9 cellular contexts compared by ENCODE assay signal in genomic region chr20:1212607-1213396, GRCh38. TPM values are rescaled to one million over a fixed set of nuclear protein-coding genes. Genes with fewer than 3 reads are reported as not detected.
DNase-seq lines count a peak whose midpoint lies in the region; ATAC-seq and TF ChIP-seq lines count a peak whose summit lies in the region.
"Had no signal": no experiment of that assay in that cellular context is flagged by ENCODE, and none has a peak within 500 bp of the region (broad histone marks: within the 10 kb centered on the region; RNA-seq: fewer than 3 reads in every experiment).

No MANE protein-coding gene starts in this region.

- no peak overlapping the region for H3K27ac Mint-ChIP-seq in osteocyte (ENCODE audit: unreplicated experiment)
- H3K27ac Mint-ChIP-seq in type B pancreatic cell = no peak overlapping the region

- H3K27me3 ChIP-seq in SJCRH30 = peaks cover 16% of the 10 kb centered on the region; the same call in 1 of the 2 replicates

- DNase-seq in 8988T (peak; percentile 41), LHCN-M2 (ENCODE audit: low read depth) (peak; percentile 61), SJCRH30 (peak; percentile 63 to 80), germinal center (ENCODE audit: low spot score) (peak; percentile 54), osteocyte (ENCODE audit: extremely low spot score, unreplicated experiment) (no peak), type B pancreatic cell (ENCODE audit: extremely low spot score, unreplicated experiment) (no peak)
- DNase-seq in activated naive CD4-positive, alpha-beta T cell (lab: John Stamatoyannopoulos, UW) = peak; percentile 9 to 59 (median 35)

- peaks cover 66% of the 10 kb centered on the region for H3K27me3 Mint-ChIP-seq in osteocyte (ENCODE audit: unreplicated experiment)
- peaks cover 61% of the 10 kb centered on the region for H3K27me3 Mint-ChIP-seq in type B pancreatic cell

- TF ChIP-seq CTCF in osteocyte (IDR thresholded peaks at IDR 0.05) (peak; percentile 81), type B pancreatic cell (conservative IDR thresholded peaks at IDR 0.05) (peak; percentile 89)

- H3K9me3 ChIP-seq in SJCRH30 (replicated peaks) = no peaks in the 10 kb centered on the region

- H3K4me1 Mint-ChIP-seq in osteocyte (ENCODE audit: unreplicated experiment) = no peaks in the 10 kb centered on the region
- H3K4me1 Mint-ChIP-seq in type B pancreatic cell (ENCODE audit: unreplicated experiment) = peaks cover 5% of the 10 kb centered on the region

- H3K27ac ChIP-seq in SJCRH30 = no peak overlapping the region

- H3K9me3 Mint-ChIP-seq in osteocyte (ENCODE audit: unreplicated experiment) (no peaks in the 10 kb centered on the region), type B pancreatic cell (no peaks in the 10 kb centered on the region)

- H3K36me3 Mint-ChIP-seq in osteocyte (ENCODE audit: unreplicated experiment) (no peaks in the 10 kb centered on the region), type B pancreatic cell (no peaks in the 10 kb centered on the region)

- no peaks in the 10 kb centered on the region for H3K4me1 ChIP-seq in SJCRH30

- peak; percentile 56 for ATAC-seq in GM18502 (IDR thresholded peaks at IDR 0.05; ENCODE audit: poor library complexity, unreplicated experiment)

- H3K36me3 ChIP-seq in SJCRH30 = no peaks in the 10 kb centered on the region

- no peak overlapping the region for H3K4me3 ChIP-seq in SJCRH30

- H3K4me3 Mint-ChIP-seq in osteocyte (ENCODE audit: unreplicated experiment) (no peak overlapping the region), type B pancreatic cell (peak overlapping the region; percentile 20)

RNA-seq across cellular contexts. Expression of gene C20orf202, which starts 9.5 kb away (rescaled TPM):
- total RNA-seq in LHCN-M2 (2014; rRNA removed) (not detected in 2 replicates), osteocyte (not detected in 2 replicates), type B pancreatic cell (ENCODE audit: low replicate concordance) (0.24 and 0.33 TPM in 2 replicates)
- polyA plus RNA-seq in LHCN-M2 (2012) = not detected
- total RNA-seq in SJCRH30 (2014; rRNA removed; shearing (Covaris generic)) = not detected in 2 replicates

RNA-seq across cellular contexts. Expression of gene RAD21L1, which starts 13.0 kb away (rescaled TPM):
- total RNA-seq in LHCN-M2 (2014; rRNA removed) (0.19 and 0.29 TPM in 2 replicates), osteocyte (not detected in 2 replicates), type B pancreatic cell (ENCODE audit: low replicate concordance) (not detected in 2 replicates)
- polyA plus RNA-seq in LHCN-M2 (2012) = 0.07 TPM
- 0.28 TPM in 1 of 2 replicates, not detected in the other for total RNA-seq in SJCRH30 (2014; rRNA removed; shearing (Covaris generic))
- total RNA-seq: subcutaneous adipose tissue had no signal

RNA-seq across cellular contexts. Expression of gene TMEM74B, which starts 28.0 kb away (rescaled TPM):
- total RNA-seq in LHCN-M2 (2014; rRNA removed) (0.13 TPM in 1 of 2 replicates, not detected in the other), osteocyte (not detected in 2 replicates), type B pancreatic cell (ENCODE audit: low replicate concordance) (10.7 and 12.0 TPM in 2 replicates)
- 0.15 TPM for polyA plus RNA-seq in LHCN-M2 (2012)
- total RNA-seq in SJCRH30 (2014; rRNA removed; shearing (Covaris generic)) = not detected in 2 replicates

RNA-seq across cellular contexts. Expression of gene SNPH, which starts 53.3 kb away (rescaled TPM):
- total RNA-seq in LHCN-M2 (2014; rRNA removed) (14.0 and 15.8 TPM in 2 replicates), osteocyte (8.0 and 8.9 TPM in 2 replicates), type B pancreatic cell (ENCODE audit: low replicate concordance) (2.7 and 3.6 TPM in 2 replicates)
- 6.0 TPM for polyA plus RNA-seq in LHCN-M2 (2012)
- total RNA-seq in SJCRH30 (2014; rRNA removed; shearing (Covaris generic)) = 2.9 and 3.0 TPM in 2 replicates

Comparison
In these comparisons a context has a peak if more than half of its experiments do, and no peak if none do; other contexts are left out.
1. DNase-seq: peak in 8988T (single experiment), LHCN-M2 (single experiment), SJCRH30 (2 of 2), activated naive CD4-positive, alpha-beta T cell (4 of 4) and germinal center (single experiment); none in osteocyte (single experiment) and type B pancreatic cell (single experiment).
2. RNA of gene TMEM74B, which starts 28.0 kb away (total RNA-seq): 10.7 to 12.0 TPM in type B pancreatic cell; not detected in osteocyte, 0.13 TPM in LHCN-M2 and not detected in SJCRH30; every median in the first group is over 10 times any median in the second.